In the genomic region with DNA sequence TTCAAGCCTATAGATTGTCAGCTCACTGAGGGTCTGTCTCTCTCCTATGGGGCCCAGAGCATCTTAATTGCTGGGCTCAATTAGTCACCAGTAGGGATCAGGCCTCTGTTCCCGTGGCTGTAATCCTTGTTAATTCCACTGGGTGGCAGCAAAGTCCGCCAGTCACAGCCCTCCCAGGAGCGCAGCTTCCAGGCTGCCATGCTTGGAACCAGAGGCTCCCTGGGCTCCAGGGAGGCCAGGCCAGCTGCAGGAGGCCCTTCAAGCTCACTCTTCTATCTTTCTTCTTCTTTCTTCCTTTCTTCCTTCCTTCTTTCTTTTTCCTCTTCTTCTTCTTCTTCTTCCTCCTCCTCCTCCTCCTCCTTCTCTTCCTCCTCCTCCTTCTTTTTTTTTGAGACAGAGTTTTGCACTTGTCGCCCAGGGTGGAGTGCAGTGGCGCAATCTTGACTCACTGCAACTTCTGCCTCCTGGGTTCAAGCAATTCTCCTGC, we compare ENCODE assay signal across 8 cellular contexts. TPM values are rescaled to one million over a fixed set of nuclear protein-coding genes. Genes with fewer than 3 reads are reported as not detected.
DNase-seq lines count a peak whose midpoint lies in the region; ATAC-seq and TF ChIP-seq lines count a peak whose summit lies in the region.

No MANE protein-coding gene starts in this region.

- H3K4me1 ChIP-seq in ovary (ENCODE audit: insufficient read depth) (peaks cover 3% of the 10 kb centered on the region), upper lobe of right lung (no peaks in the 10 kb centered on the region)

- peak; percentile 59 for DNase-seq in MG63
- DNase-seq in SHP77 (lab: John Stamatoyannopoulos, UW) = peak; percentile 81 to 86
- DNase-seq in activated effector memory CD4-positive, alpha-beta T cell treated with Interleukin-2 at 50 U/mL for 16 hours = peak; percentile 60
- DNase-seq in foreskin melanocyte = peak; percentile 57
- DNase-seq in ovary = peak; percentile 71 to 86 (median 85)
- peak; percentile 81 for DNase-seq in upper lobe of right lung

- ATAC-seq in GM18502 (IDR thresholded peaks at IDR 0.05; ENCODE audit: poor library complexity, unreplicated experiment) (peak; percentile 55), upper lobe of right lung (peak; percentile 99)

- H3K4me3 ChIP-seq in MG63 (no peak overlapping the region), ovary (no peak overlapping the region), upper lobe of right lung (no peak overlapping the region)

- TF ChIP-seq CTCF in 22Rv1 (IDR thresholded peaks at IDR 0.05) (peak; percentile 90), ovary (IDR thresholded peaks at IDR 0.05) (peak; percentile 88 to 92 (median 91)), upper lobe of right lung (IDR thresholded peaks at IDR 0.05) (peak; percentile 94)

- no peaks in the 10 kb centered on the region for H3K9me3 ChIP-seq in MG63
- H3K9me3 ChIP-seq in ovary = no peaks in the 10 kb centered on the region
- no peaks in the 10 kb centered on the region for H3K9me3 ChIP-seq in upper lobe of right lung

- H3K27ac ChIP-seq in 22Rv1 (no peak overlapping the region), ovary (no peak overlapping the region), upper lobe of right lung (no peak overlapping the region)

- TF ChIP-seq EP300 in ovary (IDR thresholded peaks at IDR 0.05) = no peak

- H3K27me3 ChIP-seq in MG63 (no peaks in the 10 kb centered on the region), ovary (no peaks in the 10 kb centered on the region), upper lobe of right lung (no peaks in the 10 kb centered on the region)

- WGBS in ovary, 3 donors = 38 to 41% (median 38%) methylated on average over 5 of the region's 5 CpGs

- no peak for TF ChIP-seq POLR2A in ovary (IDR thresholded peaks at IDR 0.05)

- intact Hi-C loops in ovary (cut with DNase I) = loop anchor here in 2 of 4 donors (2.0 kb wide), 1 partner anchor 66 kb away; no protein-coding TSS in a partner anchor
- intact Hi-C loops in upper lobe of right lung (cut with DNase I) = no loop called here

- H3K36me3 ChIP-seq in MG63 (no peaks in the 10 kb centered on the region), ovary (no peaks in the 10 kb centered on the region), upper lobe of right lung (no peaks in the 10 kb centered on the region)

RNA-seq across cellular contexts. Expression of a gene that starts 14.4 kb away (rescaled TPM):
- not detected in 2 replicates for total RNA-seq in MG63 (2014; rRNA removed; shearing (Covaris generic); ENCODE audit: low replicate concordance)
- total RNA-seq in ovary (10 to 100 TPM in 5 of 7 donors, not detected in 2; 22.1 to 67.7 (median 29.6) TPM), upper lobe of right lung (21.6 TPM)
- polyA plus RNA-seq in ovary = not detected

RNA-seq across cellular contexts. Expression of a gene that starts 23.1 kb away (rescaled TPM):
- total RNA-seq in MG63 (2014; rRNA removed; shearing (Covaris generic); ENCODE audit: low replicate concordance) = not detected in 2 replicates
- total RNA-seq in ovary (not detected), upper lobe of right lung (not detected)
- polyA plus RNA-seq in ovary = not detected

RNA-seq across cellular contexts. Expression of a gene that starts 32.2 kb away (rescaled TPM):
- total RNA-seq in MG63 (2014; rRNA removed; shearing (Covaris generic); ENCODE audit: low replicate concordance) = 6.3 and 10.2 TPM in 2 replicates
- total RNA-seq in ovary = 10 to 100 TPM in 5 of 7 donors, 1 to 10 TPM in 2; 8.8 to 20.2 (median 13.4) TPM
- 10 to 100 TPM; 12.1 to 19.2 TPM for polyA plus RNA-seq in ovary
- total RNA-seq in upper lobe of right lung = 8.3 TPM

RNA-seq across cellular contexts. Expression of a gene that starts 58.9 kb away (rescaled TPM):
- not detected in 2 replicates for total RNA-seq in MG63 (2014; rRNA removed; shearing (Covaris generic); ENCODE audit: low replicate concordance)
- total RNA-seq in ovary (1 to 10 TPM in 4 of 7 donors, under 1 TPM in 3; 0.11 to 1.8 (median 1.2) TPM), upper lobe of right lung (not detected)
- polyA plus RNA-seq in ovary = under 1 TPM; 0.47 to 0.48 TPM
